ENCODE assay signal across 1 cellular context in genomic region chr7:66307591-66308215, GRCh38.
TF ChIP-seq lines count a peak whose summit lies in the region.

No MANE protein-coding gene starts in this region.

TF ChIP-seq in HepG2, 621 proteins besides CTCF, POLR2A, EP300 and RAD21 (continued from another document and continues in another):
- TF ChIP-seq HMG20B (CRISPR knock-in tag; conservative IDR thresholded peaks at IDR 0.05) (0 out of 2 replicates have a peak, but pooled peaks have one; percentile 52), FOXP1 (IDR thresholded peaks at IDR 0.05) (no peak), FOXP1 (CRISPR knock-in tag; IDR thresholded peaks at IDR 0.05) (peak; percentile 48; the same call in 1 of the 2 replicates), PAXIP1 (CRISPR knock-in tag; conservative IDR thresholded peaks at IDR 0.05) (peak; percentile 90), MNT (IDR thresholded peaks at IDR 0.05) (peak; percentile 65), IKZF5 (CRISPR knock-in tag; IDR thresholded peaks at IDR 0.05) (0 out of 2 replicates have a peak, but pooled peaks have one; percentile 53), ZFY (CRISPR knock-in tag; IDR thresholded peaks at IDR 0.05) (no peak), ZNF777 (CRISPR knock-in tag; IDR thresholded peaks at IDR 0.05) (no peak), STAT6 (CRISPR knock-in tag; IDR thresholded peaks at IDR 0.05; ENCODE audit: borderline replicate concordance) (peak; percentile 39; the same call in 1 of the 2 replicates), MIXL1 (CRISPR knock-in tag; IDR thresholded peaks at IDR 0.05) (peak; percentile 97), FOSL1 (CRISPR knock-in tag; IDR thresholded peaks at IDR 0.05; ENCODE audit: borderline replicate concordance) (peak; percentile 87; the same call in 1 of the 2 replicates), MAZ (IDR thresholded peaks at IDR 0.05; ENCODE audit: borderline replicate concordance, low read depth, low read length) (no peak), MAZ (CRISPR knock-in tag; IDR thresholded peaks at IDR 0.05; ENCODE audit: low read depth) (0 out of 2 replicates have a peak, but pooled peaks have one; percentile 42), PITX1 (CRISPR knock-in tag; IDR thresholded peaks at IDR 0.05) (peak; percentile 44; the same call in 1 of the 2 replicates), HOXA7 (CRISPR knock-in tag; IDR thresholded peaks at IDR 0.05) (no peak), TERF1 (CRISPR knock-in tag; IDR thresholded peaks at IDR 0.05) (no peak), POGZ (CRISPR knock-in tag; IDR thresholded peaks at IDR 0.05) (peak; percentile 86), KDM2A (CRISPR knock-in tag; IDR thresholded peaks at IDR 0.05; ENCODE audit: borderline replicate concordance, low read depth) (0 out of 2 replicates have a peak, but pooled peaks have one; percentile 41), MYPOP (CRISPR knock-in tag; IDR thresholded peaks at IDR 0.05) (peak; percentile 25; the same call in 1 of the 2 replicates), ZNF800 (CRISPR knock-in tag; IDR thresholded peaks at IDR 0.05) (no peak), SAP130 (CRISPR knock-in tag; IDR thresholded peaks at IDR 0.05; ENCODE audit: low read depth) (peak; percentile 95), ZNF772 (CRISPR knock-in tag; IDR thresholded peaks at IDR 0.05) (peak; percentile 89), CBX5 (CRISPR knock-in tag; IDR thresholded peaks at IDR 0.05; ENCODE audit: borderline replicate concordance) (peak; percentile 63; the same call in 1 of the 2 replicates), ZNF724P (CRISPR knock-in tag; IDR thresholded peaks at IDR 0.05; ENCODE audit: borderline replicate concordance) (no peak), SPEN (CRISPR knock-in tag; IDR thresholded peaks at IDR 0.05; ENCODE audit: low read depth) (peak; percentile 67; the same call in 1 of the 2 replicates), TSC22D2 (CRISPR knock-in tag; IDR thresholded peaks at IDR 0.05; ENCODE audit: borderline replicate concordance) (no peak), YEATS2 (CRISPR knock-in tag; IDR thresholded peaks at IDR 0.05; ENCODE audit: borderline replicate concordance) (no peak), ZNF788 (CRISPR knock-in tag; IDR thresholded peaks at IDR 0.05; ENCODE audit: borderline replicate concordance) (no peak), ZNF205 (CRISPR knock-in tag; IDR thresholded peaks at IDR 0.05) (0 out of 2 replicates have a peak, but pooled peaks have one; percentile 49), NPAS2 (CRISPR knock-in tag; IDR thresholded peaks at IDR 0.05; ENCODE audit: borderline replicate concordance) (no peak), FOXA3 (CRISPR knock-in tag; IDR thresholded peaks at IDR 0.05) (peak; percentile 88), ZNF792 (CRISPR knock-in tag; IDR thresholded peaks at IDR 0.05) (peak; percentile 85), MEF2D (CRISPR knock-in tag; IDR thresholded peaks at IDR 0.05) (peak; percentile 52; the same call in 1 of the 2 replicates), ZNF546 (CRISPR knock-in tag; conservative IDR thresholded peaks at IDR 0.05) (no peak), BCL6 (CRISPR knock-in tag; IDR thresholded peaks at IDR 0.05) (peak; percentile 20; the same call in 1 of the 2 replicates), ZMAT3 (CRISPR knock-in tag; conservative IDR thresholded peaks at IDR 0.05) (no peak), ZNF639 (CRISPR knock-in tag; conservative IDR thresholded peaks at IDR 0.05) (no peak), ELF3 (CRISPR knock-in tag; IDR thresholded peaks at IDR 0.05) (peak; percentile 76), STAG1 (CRISPR knock-in tag; IDR thresholded peaks at IDR 0.05) (no peak), FOXO4 (CRISPR knock-in tag; conservative IDR thresholded peaks at IDR 0.05) (no peak), ZSCAN31 (CRISPR knock-in tag; IDR thresholded peaks at IDR 0.05; ENCODE audit: low read depth) (no peak), ZFP91 (CRISPR knock-in tag; IDR thresholded peaks at IDR 0.05; ENCODE audit: borderline replicate concordance) (no peak), FOXO1 (CRISPR knock-in tag; IDR thresholded peaks at IDR 0.05) (peak; percentile 79; the same call in 1 of the 2 replicates), MYNN (CRISPR knock-in tag; IDR thresholded peaks at IDR 0.05; ENCODE audit: low read depth) (no peak), CEBPG (CRISPR knock-in tag; IDR thresholded peaks at IDR 0.05) (peak; percentile 19), ZNF543 (CRISPR knock-in tag; IDR thresholded peaks at IDR 0.05) (peak; percentile 63; the same call in 1 of the 2 replicates), SOX5 (CRISPR knock-in tag; IDR thresholded peaks at IDR 0.05; ENCODE audit: borderline replicate concordance) (peak; percentile 84; the same call in 1 of the 2 replicates)
